Comparison of ENCODE assay signal across 8 cellular contexts in the genomic region with DNA sequence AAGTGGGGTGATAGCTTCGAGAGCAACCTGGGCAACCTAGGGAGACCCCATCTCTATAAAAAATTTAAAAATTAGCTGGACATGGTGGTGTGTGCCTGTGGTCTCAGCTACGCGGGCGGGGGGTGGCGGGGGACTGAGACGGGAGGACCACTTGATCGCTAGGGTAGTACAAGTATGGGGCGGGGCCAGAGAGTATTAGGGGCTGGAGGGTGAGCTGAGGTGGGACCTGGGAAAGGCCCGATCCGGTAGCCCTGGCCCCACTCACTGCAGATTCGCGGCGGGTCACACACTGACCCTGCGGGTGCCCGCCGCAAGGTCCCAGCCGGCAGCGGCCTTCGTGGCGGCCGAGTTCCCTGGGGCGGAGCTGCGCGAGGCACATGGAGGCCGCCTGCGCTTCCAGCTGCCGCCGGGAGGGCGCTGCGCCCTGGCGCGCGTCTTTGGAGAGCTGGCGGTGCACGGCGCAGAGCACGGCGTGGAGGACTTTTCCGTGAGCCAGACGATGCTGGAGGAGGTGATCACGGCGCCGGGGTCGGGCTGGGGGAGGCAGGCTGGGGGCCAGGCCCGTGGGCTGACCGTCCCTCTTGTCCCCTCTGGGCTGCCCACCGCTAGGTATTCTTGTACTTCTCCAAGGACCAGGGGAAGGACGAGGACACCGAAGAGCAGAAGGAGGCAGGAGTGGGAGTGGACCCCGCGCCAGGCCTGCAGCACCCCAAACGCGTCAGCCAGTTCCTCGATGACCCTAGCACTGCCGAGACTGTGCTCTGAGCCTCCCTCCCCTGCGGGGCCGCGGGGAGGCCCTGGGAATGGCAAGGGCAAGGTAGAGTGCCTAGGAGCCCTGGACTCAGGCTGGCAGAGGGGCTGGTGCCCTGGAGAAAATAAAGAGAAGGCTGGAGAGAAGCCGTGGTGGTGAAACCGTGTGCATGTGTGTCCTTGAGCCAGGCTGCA. TPM values are rescaled to one million over a fixed set of nuclear protein-coding genes. Genes with fewer than 3 reads are reported as not detected.
A peak's percentile ranks its signal among the peaks of the same experiment; 100 is the strongest.
DNase-seq lines count a peak whose midpoint lies in the region; ATAC-seq and TF ChIP-seq lines count a peak whose summit lies in the region.

No MANE protein-coding gene starts in this region.

- H3K9ac ChIP-seq in SU-DHL-6 (ENCODE audit: low read length), result no peak overlapping the region; the same call in 1 of the 2 replicates

- H3K4me1 ChIP-seq in CD4-positive, alpha-beta memory T cell (ENCODE audit: insufficient read depth, low read length), result peaks cover 43% of the 10 kb centered on the region
- H3K4me1 ChIP-seq in adrenal gland (replicated peaks in 1 of 2), result peaks cover 0 to 23% of the 10 kb centered on the region in 2 donors
- peaks cover 0 to 38% of the 10 kb centered on the region in 2 donors for H3K4me1 ChIP-seq in right atrium auricular region
- H3K4me1 ChIP-seq in spleen, result peaks cover 37 to 68% (median 59%) of the 10 kb centered on the region in 6 donors

- no peaks in the 10 kb centered on the region for H4K20me1 ChIP-seq in SU-DHL-6 (ENCODE audit: low read depth, low read length)

- peaks cover 21 to 56% (median 36%) of the 10 kb centered on the region in 4 donors for H3K4me1 Mint-ChIP-seq in CD4-positive, alpha-beta memory T cell
- H3K4me1 Mint-ChIP-seq in HFFc6 (ENCODE audit: low read depth), result no peaks in the 10 kb centered on the region

- peak; percentile 64 to 73 (median 71) for DNase-seq in CD4-positive, alpha-beta memory T cell
- DNase-seq in HFFc6 (no peak), adrenal gland (peak; percentile 56 to 82 (median 65)), right atrium auricular region (ENCODE audit: low spot score) (no peak), spleen (peak; percentile 94)

- H3K79me2 ChIP-seq in SU-DHL-6 (ENCODE audit: insufficient read depth, low read length), result peaks cover 15% of the 10 kb centered on the region; the same call in 1 of the 2 replicates

- H3K27ac ChIP-seq in CD4-positive, alpha-beta memory T cell (ENCODE audit: low read depth, low read length), result no peak overlapping the region
- H3K27ac ChIP-seq in SU-DHL-6 (ENCODE audit: low read depth, low read length), result no peak overlapping the region
- no peak overlapping the region for H3K27ac ChIP-seq in adrenal gland
- no peak overlapping the region for H3K27ac ChIP-seq in right atrium auricular region
- H3K27ac ChIP-seq in spleen, result peak overlapping the region in 6 of 8 donors; percentile 34 to 98 (median 79)

- H3K27ac Mint-ChIP-seq in CD4-positive, alpha-beta memory T cell, result peak overlapping the region; percentile 53 to 95 (median 86)
- no peak overlapping the region for H3K27ac Mint-ChIP-seq in HFFc6

- peaks cover 11% of the 10 kb centered on the region in 2 donors for H3K36me3 Mint-ChIP-seq in CD4-positive, alpha-beta memory T cell
- H3K36me3 Mint-ChIP-seq in HFFc6 (ENCODE audit: low read depth), result no peaks in the 10 kb centered on the region

- peaks cover 26% of the 10 kb centered on the region for H3F3A ChIP-seq in SU-DHL-6 (ENCODE audit: insufficient read depth)

- POLR2A ChIA-PET in CD4-positive, alpha-beta memory T cell (lab: Charles Lee; ENCODE audit: partially characterized antibody), result interaction anchor here (0.6 to 57.1 kb wide), 10 partner anchors 2 to 204 kb away, joined by 3 to 3893 read pairs (median 10); a partner anchor contains a TSS

- H3K9me3 Mint-ChIP-seq in CD4-positive, alpha-beta memory T cell, result peaks cover 0 to 5% (median 0%) of the 10 kb centered on the region in 8 donors
- H3K9me3 Mint-ChIP-seq in HFFc6, result no peaks in the 10 kb centered on the region

- H2AFZ ChIP-seq in SU-DHL-6 (ENCODE audit: low read depth, low read length, severe bottlenecking), result no peak overlapping the region

- H3K9me3 ChIP-seq in CD4-positive, alpha-beta memory T cell (ENCODE audit: control insufficient read depth in 1 of 2, low read length in 2 of 2), result no peaks in the 10 kb centered on the region
- H3K9me3 ChIP-seq in SU-DHL-6 (ENCODE audit: insufficient read depth, low read length), result no peaks in the 10 kb centered on the region
- no peaks in the 10 kb centered on the region for H3K9me3 ChIP-seq in adrenal gland (replicated peaks in 1 of 3)
- H3K9me3 ChIP-seq in right atrium auricular region, result peaks cover 0 to 3% of the 10 kb centered on the region in 2 donors
- peaks cover 0 to 3% (median 0%) of the 10 kb centered on the region in 8 donors for H3K9me3 ChIP-seq in spleen

- no peaks in the 10 kb centered on the region for H3K9me2 ChIP-seq in SU-DHL-6 (replicated peaks; ENCODE audit: insufficient read depth, low read length)

- WGBS in adrenal gland, 4 donors, result 9 to 26% (median 15%) methylated on average over 13 to 60 of the region's 60 CpGs
- WGBS in spleen, 5 donors, result 13 to 35% (median 17%) methylated on average over 20 to 60 of the region's 60 CpGs

- H3K4me3 ChIP-seq in CD4-positive, alpha-beta memory T cell (ENCODE audit: low read length in 2 of 2), result no peak overlapping the region
- H3K4me3 ChIP-seq in SU-DHL-6 (ENCODE audit: insufficient read depth, low read length, poor library complexity, severe bottlenecking) (no peak overlapping the region), adrenal gland (no peak overlapping the region), right atrium auricular region (no peak overlapping the region), spleen (peak overlapping the region in 2 of 8 donors; percentile 2 to 88)

- peak; percentile 81 for TF ChIP-seq CTCF in HFFc6 (IDR thresholded peaks at IDR 0.05)
- peak; percentile 45 for TF ChIP-seq CTCF in SU-DHL-6 (IDR thresholded peaks at IDR 0.05; ENCODE audit: insufficient read depth, low read length, poor library complexity, severe bottlenecking)
- peak; percentile 57 to 90 (median 74) for TF ChIP-seq CTCF in adrenal gland (IDR thresholded peaks at IDR 0.05)
- TF ChIP-seq CTCF in right atrium auricular region (IDR thresholded peaks at IDR 0.05), result peak; percentile 77 to 80
- peak; percentile 82 to 98 (median 94) for TF ChIP-seq CTCF in spleen (IDR thresholded peaks at IDR 0.05 in 8 of 11, conservative IDR thresholded peaks at IDR 0.05 in 3 of 11)

- no peaks in the 10 kb centered on the region for H3K36me3 ChIP-seq in CD4-positive, alpha-beta memory T cell (ENCODE audit: insufficient read depth, low read length)
- H3K36me3 ChIP-seq in SU-DHL-6 (ENCODE audit: low read length) (no peaks in the 10 kb centered on the region), adrenal gland (replicated peaks in 1 of 2) (no peaks in the 10 kb centered on the region), right atrium auricular region (no peaks in the 10 kb centered on the region), spleen (peaks cover 0 to 21% (median 2%) of the 10 kb centered on the region in 6 donors)

- no peaks in the 10 kb centered on the region for H3K27me3 Mint-ChIP-seq in CD4-positive, alpha-beta memory T cell
- H3K27me3 Mint-ChIP-seq in HFFc6 (ENCODE audit: insufficient read depth), result peaks cover 9% of the 10 kb centered on the region

- ATAC-seq in GM18520 (IDR thresholded peaks at IDR 0.05; ENCODE audit: unreplicated experiment), result no peak
- ATAC-seq in GM19397 (IDR thresholded peaks at IDR 0.05; ENCODE audit: unreplicated experiment), result no peak

- CTCF ChIA-PET in CD4-positive, alpha-beta memory T cell (lab: Charles Lee; ENCODE audit: partially characterized antibody), result interaction anchor here (0.6 to 5.7 kb wide), 21 partner anchors 11 to 142 kb away, joined by 3 to 219 read pairs (median 4); a partner anchor contains a TSS

- no peaks in the 10 kb centered on the region for H3K27me3 ChIP-seq in CD4-positive, alpha-beta memory T cell (ENCODE audit: insufficient read depth, low read length)
- H3K27me3 ChIP-seq in SU-DHL-6 (ENCODE audit: low read length), result no peaks in the 10 kb centered on the region
- H3K27me3 ChIP-seq in adrenal gland, result peaks cover 35% of the 10 kb centered on the region
- peaks cover 9 to 22% of the 10 kb centered on the region in 2 donors for H3K27me3 ChIP-seq in right atrium auricular region
- peaks cover 0 to 10% (median 0%) of the 10 kb centered on the region in 7 donors for H3K27me3 ChIP-seq in spleen (replicated peaks in 1 of 7)

- no peak for TF ChIP-seq POLR2A in adrenal gland (IDR thresholded peaks at IDR 0.05)
- no peak for TF ChIP-seq POLR2A in spleen (IDR thresholded peaks at IDR 0.05)

- intact Hi-C loops in CD4-positive, alpha-beta memory T cell (cut with micrococcal nuclease), result loop anchor here (1.0 kb wide), 2 partner anchors 23 to 37 kb away; no protein-coding TSS in a partner anchor
- intact Hi-C loops in adrenal gland (cut with DNase I) (no loop called here), spleen (cut with DNase I; ENCODE audit: low total_unique reads) (no loop called here)

- H3K4me2 ChIP-seq in SU-DHL-6 (ENCODE audit: low read depth, low read length, poor library complexity, severe bottlenecking), result peak overlapping the region; percentile 31

- H3K4me3 Mint-ChIP-seq in CD4-positive, alpha-beta memory T cell, result peak overlapping the region; percentile 57 to 78 (median 69)
- H3K4me3 Mint-ChIP-seq in HFFc6, result no peak overlapping the region

RNA-seq across cellular contexts. Expression of a gene that starts 2.0 kb away (rescaled TPM):
- total RNA-seq in CD4-positive, alpha-beta memory T cell, result 100 to 1,000 TPM; 834 to 836 TPM
- 100 to 1,000 TPM; 222 to 501 TPM for polyA plus RNA-seq in CD4-positive, alpha-beta memory T cell
- under 1 TPM; 0.28 to 0.74 (median 0.60) TPM for total RNA-seq in HFFc6 (2021; fragmentation: NEBNext Ultra II Directional; extraction: Animal tissue kit (Norgen Biotek cat#: 25700))
- 10 to 100 TPM; 18.8 to 74.3 (median 34.8) TPM for total RNA-seq in adrenal gland
- polyA plus RNA-seq in adrenal gland, result 10 to 100 TPM in 2 of 3 donors, 1 to 10 TPM in 1; 1.6 to 75.4 (median 30.2) TPM
- 10 to 100 TPM in 1 of 2 donors, 1 to 10 TPM in 1; 5.2 to 12.8 TPM for total RNA-seq in right atrium auricular region
- total RNA-seq in spleen, result 100 to 1,000 TPM; 161 to 258 (median 237) TPM
- 100 to 1,000 TPM; 205 to 356 (median 329) TPM for polyA plus RNA-seq in spleen

RNA-seq across cellular contexts. Expression of a gene that starts 25.0 kb away (rescaled TPM):
- 100 to 1,000 TPM; 313 to 319 TPM for total RNA-seq in CD4-positive, alpha-beta memory T cell
- 10 to 100 TPM; 10.7 to 11.2 TPM for polyA plus RNA-seq in CD4-positive, alpha-beta memory T cell
- 1 to 10 TPM; 4.6 to 8.1 (median 6.6) TPM for total RNA-seq in HFFc6 (2021; fragmentation: NEBNext Ultra II Directional; extraction: Animal tissue kit (Norgen Biotek cat#: 25700))
- total RNA-seq in adrenal gland, result 10 to 100 TPM in 7 of 8 donors, 1 to 10 TPM in 1; 8.8 to 23.2 (median 18.8) TPM
- 100 to 1,000 TPM in 1 of 3 donors, 10 to 100 TPM in 1, 1 to 10 TPM in 1; 2.1 to 109 (median 28.7) TPM for polyA plus RNA-seq in adrenal gland
- 1 to 10 TPM; 4.8 to 5.9 TPM for total RNA-seq in right atrium auricular region
- 100 to 1,000 TPM in 3 of 7 donors, 10 to 100 TPM in 4; 64.6 to 162 (median 94.7) TPM for total RNA-seq in spleen
- 100 to 1,000 TPM in 2 of 3 donors, 10 to 100 TPM in 1; 67.5 to 197 (median 152) TPM for polyA plus RNA-seq in spleen

RNA-seq across cellular contexts. Expression of a gene that starts 30.2 kb away (rescaled TPM):
- total RNA-seq in CD4-positive, alpha-beta memory T cell, result 10 to 100 TPM; 76.0 to 80.0 TPM
- 100 to 1,000 TPM; 167 to 197 TPM for polyA plus RNA-seq in CD4-positive, alpha-beta memory T cell
- total RNA-seq in HFFc6 (2021; fragmentation: NEBNext Ultra II Directional; extraction: Animal tissue kit (Norgen Biotek cat#: 25700)), result 100 to 1,000 TPM; 224 to 289 (median 250) TPM
- total RNA-seq in adrenal gland (100 to 1,000 TPM in 7 of 8 donors, 10 to 100 TPM in 1; 94.0 to 231 (median 171) TPM), right atrium auricular region (100 to 1,000 TPM; 149 to 252 TPM), spleen (100 to 1,000 TPM; 106 to 152 (median 123) TPM)
- polyA plus RNA-seq in adrenal gland (100 to 1,000 TPM in 2 of 3 donors, 10 to 100 TPM in 1; 74.7 to 132 (median 109) TPM), spleen (100 to 1,000 TPM in 2 of 3 donors, 10 to 100 TPM in 1; 70.8 to 144 (median 105) TPM)

RNA-seq across cellular contexts. Expression of a gene that starts 38.5 kb away (rescaled TPM):
- 100 to 1,000 TPM; 263 to 266 TPM for total RNA-seq in CD4-positive, alpha-beta memory T cell
- 100 to 1,000 TPM; 444 to 632 TPM for polyA plus RNA-seq in CD4-positive, alpha-beta memory T cell
- total RNA-seq in HFFc6 (2021; fragmentation: NEBNext Ultra II Directional; extraction: Animal tissue kit (Norgen Biotek cat#: 25700)), result 100 to 1,000 TPM; 483 to 579 (median 507) TPM
- total RNA-seq in adrenal gland (10 to 100 TPM; 24.2 to 64.9 (median 42.7) TPM), right atrium auricular region (10 to 100 TPM; 47.8 to 48.5 TPM), spleen (100 to 1,000 TPM; 102 to 296 (median 233) TPM)
- polyA plus RNA-seq in adrenal gland (10 to 100 TPM; 11.2 to 60.8 (median 52.5) TPM), spleen (100 to 1,000 TPM; 126 to 147 (median 140) TPM)

RNA-seq across cellular contexts. Expression of a gene that starts 38.9 kb away (rescaled TPM):
- 100 to 1,000 TPM; 210 to 220 TPM for total RNA-seq in CD4-positive, alpha-beta memory T cell
- polyA plus RNA-seq in CD4-positive, alpha-beta memory T cell, result 100 to 1,000 TPM; 399 to 406 TPM
- total RNA-seq in HFFc6 (2021; fragmentation: NEBNext Ultra II Directional; extraction: Animal tissue kit (Norgen Biotek cat#: 25700)), result 100 to 1,000 TPM; 193 to 237 (median 223) TPM
- total RNA-seq in adrenal gland (1,000 to 10,000 TPM in 1 of 8 donors, 100 to 1,000 TPM in 7; 385 to 1,424 (median 704) TPM), right atrium auricular region (100 to 1,000 TPM; 404 to 529 TPM), spleen (100 to 1,000 TPM; 138 to 275 (median 216) TPM)
- polyA plus RNA-seq in adrenal gland (1,000 to 10,000 TPM in 2 of 3 donors, 100 to 1,000 TPM in 1; 420 to 1,267 (median 1,035) TPM), spleen (100 to 1,000 TPM; 480 to 562 (median 522) TPM)

Comparison
In these comparisons a context has a peak if more than half of its experiments do, and no peak if none do; other contexts are left out.
1. DNase-seq: peak in CD4-positive, alpha-beta memory T cell (5 of 5), adrenal gland (7 of 7) and spleen (single experiment); none in HFFc6 (single experiment) and right atrium auricular region (single experiment).
2. H3K27ac ChIP-seq: peak in spleen (6 of 8); none in CD4-positive, alpha-beta memory T cell (single experiment), SU-DHL-6 (single experiment), adrenal gland (0 of 5) and right atrium auricular region (0 of 2).
3. Peak in every context shown above with its lines, with median percentiles within 50 percentile points of each other: CTCF ChIP-seq.